1 cellular context compared by ENCODE assay signal in the genomic region with DNA sequence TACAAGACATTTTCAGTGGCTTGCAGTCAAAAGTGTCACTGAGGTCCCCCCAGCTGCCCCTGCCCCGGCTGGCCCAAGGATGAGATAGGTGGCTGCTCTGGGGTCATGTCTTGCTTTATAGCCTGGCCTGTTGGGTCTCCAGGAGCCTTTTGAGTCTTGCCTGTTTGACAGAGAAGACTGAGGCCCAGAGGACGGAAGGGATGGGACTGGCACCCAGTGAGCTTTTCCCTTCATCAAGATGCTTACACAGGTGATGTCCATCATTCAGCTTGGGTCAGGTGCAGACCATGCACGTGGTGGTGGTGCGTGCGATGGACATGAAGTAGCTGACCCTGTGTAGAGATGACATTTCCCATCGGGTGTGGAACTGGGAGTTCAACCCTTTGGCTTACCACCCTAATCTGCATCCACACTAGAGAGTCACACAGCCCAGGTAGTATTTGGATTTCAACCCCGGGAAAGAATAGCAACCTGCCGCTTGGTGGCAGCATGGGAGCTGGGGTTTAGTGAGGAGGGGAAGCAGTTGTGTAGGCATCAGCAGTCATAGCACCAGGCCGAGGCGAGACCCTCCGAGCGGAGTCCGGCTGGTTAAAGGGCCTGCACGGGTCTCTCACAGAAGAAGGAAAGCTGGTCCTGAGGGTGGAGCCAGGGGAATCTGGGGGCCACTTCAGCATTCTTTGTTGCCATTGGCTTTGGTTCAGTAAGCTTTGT.
A peak's percentile ranks its signal among the peaks of the same experiment; 100 is the strongest.
TF ChIP-seq lines count a peak whose summit lies in the region.

No MANE protein-coding gene starts in this region.

TF ChIP-seq in H1, 55 proteins besides CTCF, POLR2A, EP300 and RAD21:
- TF ChIP-seq RNF2 (IDR thresholded peaks at IDR 0.05; ENCODE audit: borderline replicate concordance, low read depth, low read length, missing control alignments, poor library complexity, severe bottlenecking) (peak; percentile 2), NANOG (IDR thresholded peaks at IDR 0.05; ENCODE audit: insufficient read depth, low read depth, low read length, poor library complexity, severe bottlenecking) (no peak)
